In the genomic region with DNA sequence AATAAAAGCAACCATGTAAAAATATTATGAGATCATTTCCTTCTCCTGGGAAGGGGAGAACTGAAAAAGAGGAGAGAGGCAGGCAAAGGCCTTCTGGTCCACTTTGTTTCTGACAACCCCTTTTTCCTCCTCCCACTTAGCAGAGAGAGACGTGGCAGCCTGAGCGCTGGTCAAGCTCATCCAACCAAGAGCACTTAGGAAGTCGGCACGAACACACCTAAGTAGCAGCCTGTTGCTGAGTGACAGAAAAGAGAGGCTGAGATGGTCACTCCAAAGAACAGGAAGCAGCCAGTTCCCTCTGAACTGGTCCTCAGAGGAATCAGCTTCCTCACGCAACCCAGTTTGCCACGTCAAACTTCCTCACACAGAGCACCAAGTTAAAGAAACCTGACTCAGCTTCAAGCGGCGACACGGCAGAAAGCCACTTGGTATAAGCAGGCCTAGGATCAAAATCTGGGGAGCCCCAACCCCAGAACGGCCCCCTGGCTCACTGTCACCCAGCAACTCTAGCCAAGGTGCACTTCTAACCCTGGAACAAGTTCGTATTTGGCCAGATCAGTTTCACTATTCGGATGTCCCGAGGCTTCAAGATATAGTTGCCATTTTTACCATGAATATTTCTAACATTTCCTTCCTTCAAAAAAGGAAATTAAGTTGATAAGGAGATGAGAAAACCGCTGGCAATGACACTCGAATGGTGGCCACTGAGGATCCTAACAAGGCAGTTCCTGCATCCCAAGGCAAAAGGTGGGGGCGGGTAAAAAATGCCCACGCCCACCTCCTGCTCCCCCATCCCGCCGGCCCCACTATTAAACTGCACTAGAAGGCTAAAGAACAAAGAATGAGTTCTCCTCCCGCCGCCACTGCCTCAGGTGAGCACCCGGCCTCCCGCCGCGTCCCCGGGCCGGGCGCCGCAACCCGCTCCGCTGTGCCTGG, we compare ENCODE assay signal across 8 cellular contexts. TPM values are rescaled to one million over a fixed set of nuclear protein-coding genes. Genes with fewer than 3 reads are reported as not detected.
DNase-seq lines count a peak whose midpoint lies in the region; ATAC-seq and FAIRE-seq lines count a peak whose summit lies in the region.

No MANE protein-coding gene starts in this region.

- peak overlapping the region; percentile 96 for H3K4me3 Mint-ChIP-seq in natural killer cell treated with Interleukin-12 subunit alpha and Interleukin-12 subunit beta and Interleukin-15 and Interleukin-18, amount 100 ng/mL, for 72 hours

- peak; percentile 78 for FAIRE-seq in RCC 7860 (lab: Jason Lieb, UNC)

- no peaks in the 10 kb centered on the region for H3K9me3 Mint-ChIP-seq in natural killer cell treated with Interleukin-12 subunit alpha and Interleukin-12 subunit beta and Interleukin-15 and Interleukin-18, amount 100 ng/mL, for 72 hours

- peak overlapping the region; percentile 88 to 98 for H3K27ac Mint-ChIP-seq in natural killer cell treated with Interleukin-12 subunit alpha and Interleukin-12 subunit beta and Interleukin-15 and Interleukin-18, amount 100 ng/mL, for 72 hours

- ATAC-seq in GM19395 (IDR thresholded peaks at IDR 0.05; ENCODE audit: unreplicated experiment) (peak; percentile 73), HG03460 (IDR thresholded peaks at IDR 0.05; ENCODE audit: unreplicated experiment) (peak; percentile 69)
- ATAC-seq in natural killer cell treated with Interleukin-12 subunit alpha and Interleukin-12 subunit beta and Interleukin-15 and Interleukin-18, amount 100 ng/mL, for 72 hours = peak; percentile 67 to 68

- H3K4me1 Mint-ChIP-seq in natural killer cell treated with Interleukin-12 subunit alpha and Interleukin-12 subunit beta and Interleukin-15 and Interleukin-18, amount 100 ng/mL, for 72 hours (ENCODE audit: low read depth in 2 of 2) = peaks cover 27 to 32% of the 10 kb centered on the region in 2 donors

- peak; percentile 51 for DNase-seq in COR-L47 (lab: John Stamatoyannopoulos, UW)
- DNase-seq in RCC 7860 (ENCODE audit: low spot score) = peak; percentile 90
- peak; percentile 26 for DNase-seq in activated T-helper 9 cell treated with anti-CD3 and anti-CD28 coated beads, Interleukin-2, amount 50 U/mL, for 16 hours (ENCODE audit: low read depth)
- peak; percentile 57 for DNase-seq in fibroblast of the conjunctiva (ENCODE audit: low read depth)
- DNase-seq in natural killer cell treated with Interleukin-12 subunit alpha and Interleukin-12 subunit beta and Interleukin-15 and Interleukin-18, amount 100 ng/mL, for 72 hours (ENCODE audit: low spot score) = peak; percentile 65
- DNase-seq in superior temporal gyrus (ENCODE audit: extremely low spot score) = peak; percentile 73

- peaks cover 26% of the 10 kb centered on the region for H3K36me3 Mint-ChIP-seq in natural killer cell treated with Interleukin-12 subunit alpha and Interleukin-12 subunit beta and Interleukin-15 and Interleukin-18, amount 100 ng/mL, for 72 hours

- H3K27me3 Mint-ChIP-seq in natural killer cell treated with Interleukin-12 subunit alpha and Interleukin-12 subunit beta and Interleukin-15 and Interleukin-18, amount 100 ng/mL, for 72 hours = peaks cover 7 to 10% of the 10 kb centered on the region in 2 donors

RNA-seq across cellular contexts. Expression of a gene that starts 0.7 kb away (rescaled TPM):
- total RNA-seq in natural killer cell treated with Interleukin-12 subunit alpha and Interleukin-12 subunit beta and Interleukin-15 and Interleukin-18, amount 100 ng/mL, for 72 hours = 10 to 100 TPM; 76.7 to 89.9 TPM

RNA-seq across cellular contexts. Expression of a gene that starts 53.4 kb away (rescaled TPM):
- total RNA-seq in natural killer cell treated with Interleukin-12 subunit alpha and Interleukin-12 subunit beta and Interleukin-15 and Interleukin-18, amount 100 ng/mL, for 72 hours = under 1 TPM; 0.17 to 0.36 TPM

Comparison
In these comparisons a context has a peak if more than half of its experiments do, and no peak if none do; other contexts are left out.
1. Peak in every context shown above with its lines: DNase-seq and ATAC-seq.
2. DNase-seq: peak in every context shown above with its lines; median percentile 90 in RCC 7860; 73 in superior temporal gyrus; 65 in natural killer cell treated with Interleukin-12 subunit alpha and Interleukin-12 subunit beta and Interleukin-15 and Interleukin-18, amount 100 ng/mL, for 72 hours; 57 in fibroblast of the conjunctiva; 51 in COR-L47; 26 in activated T-helper 9 cell treated with anti-CD3 and anti-CD28 coated beads, Interleukin-2, amount 50 U/mL, for 16 hours.